ENCODE assay signal across 8 cellular contexts in genomic region chr1:203860396-203860951, GRCh38. TPM values are rescaled to one million over a fixed set of nuclear protein-coding genes. Genes with fewer than 3 reads are reported as not detected.
DNase-seq lines count a peak whose midpoint lies in the region; ATAC-seq, FAIRE-seq and TF ChIP-seq lines count a peak whose summit lies in the region.

No MANE protein-coding gene starts in this region.

- H3K4me3 ChIP-seq in thyroid gland (replicated peaks in 1 of 3): no peak overlapping the region

- intact Hi-C loops in thyroid gland (cut with DNase I) (loop anchor here (5.0 to 10.0 kb wide), 3 partner anchors 217 to 504 kb away; no protein-coding TSS in a partner anchor), posterior vena cava (cut with DNase I) (loop anchor here in 1 of 2 donors (2.0 to 10.0 kb wide), 2 partner anchors 266 to 504 kb away; no protein-coding TSS in a partner anchor)

- peaks cover 10 to 15% of the 10 kb centered on the region in 2 donors for H3K36me3 ChIP-seq in thyroid gland

- ATAC-seq in activated naive CD8-positive, alpha-beta T cell treated with anti-CD3 and anti-CD28 coated beads, Interleukin-2, amount 50 U/mL, for 24 hours: no peak
- peak; percentile 73 for ATAC-seq in left lobe of liver
- no peak for ATAC-seq in GM21447 (IDR thresholded peaks at IDR 0.05; ENCODE audit: unreplicated experiment)

- peaks cover 8 to 14% of the 10 kb centered on the region in 2 donors for H3K4me1 ChIP-seq in thyroid gland

- peak overlapping the region in 1 of 3 donors; percentile 56 for H3K27ac ChIP-seq in thyroid gland

- H3K27ac Mint-ChIP-seq in activated naive CD8-positive, alpha-beta T cell treated with anti-CD3 and anti-CD28 coated beads, Interleukin-2, amount 50 U/mL, for 24 hours: peak overlapping the region; percentile 97

- H3K27me3 Mint-ChIP-seq in activated naive CD8-positive, alpha-beta T cell treated with anti-CD3 and anti-CD28 coated beads, Interleukin-2, amount 50 U/mL, for 24 hours: no peaks in the 10 kb centered on the region

- TF ChIP-seq POLR2A in thyroid gland (IDR thresholded peaks at IDR 0.05): no peak

- TF ChIP-seq CTCF in thyroid gland (IDR thresholded peaks at IDR 0.05): no peak
- no peak for TF ChIP-seq CTCF in D721Med (IDR thresholded peaks at IDR 0.05; ENCODE audit: insufficient read depth, missing control alignments)

- peak overlapping the region; percentile 93 for H3K4me3 Mint-ChIP-seq in activated naive CD8-positive, alpha-beta T cell treated with anti-CD3 and anti-CD28 coated beads, Interleukin-2, amount 50 U/mL, for 24 hours

- FAIRE-seq in D721Med (lab: Jason Lieb, UNC): no peak

- H3K9me3 Mint-ChIP-seq in activated naive CD8-positive, alpha-beta T cell treated with anti-CD3 and anti-CD28 coated beads, Interleukin-2, amount 50 U/mL, for 24 hours: no peaks in the 10 kb centered on the region

- 25 to 52% methylated on average over 13 of the region's 13 CpGs for WGBS in thyroid gland, 2 donors

- H3K9me3 ChIP-seq in thyroid gland: no peaks in the 10 kb centered on the region

- H3K4me1 Mint-ChIP-seq in activated naive CD8-positive, alpha-beta T cell treated with anti-CD3 and anti-CD28 coated beads, Interleukin-2, amount 50 U/mL, for 24 hours: peaks cover 33% of the 10 kb centered on the region

- peak; percentile 12 for DNase-seq in Ammon's horn (ENCODE audit: low spot score)
- peak; percentile 73 for DNase-seq in HPDE6-E6E7 (ENCODE audit: extremely low spot score)
- no peak for DNase-seq in activated naive CD8-positive, alpha-beta T cell treated with anti-CD3 and anti-CD28 coated beads, Interleukin-2, amount 50 U/mL, for 24 hours
- peak; percentile 84 for DNase-seq in left lobe of liver (ENCODE audit: low spot score)
- DNase-seq in thyroid gland: peak; percentile 33 to 38
- DNase-seq in D721Med (ENCODE audit: insufficient read length, low spot score): no peak
- no peak for DNase-seq in posterior vena cava (ENCODE audit: low spot score)

- H3K36me3 Mint-ChIP-seq in activated naive CD8-positive, alpha-beta T cell treated with anti-CD3 and anti-CD28 coated beads, Interleukin-2, amount 50 U/mL, for 24 hours (ENCODE audit: low read depth): peaks cover 37% of the 10 kb centered on the region

- no peaks in the 10 kb centered on the region for H3K27me3 ChIP-seq in thyroid gland

RNA-seq across cellular contexts. Expression of gene SNRPE, which starts 0.9 kb away (rescaled TPM):
- total RNA-seq in left lobe of liver (27.7 TPM), thyroid gland (10 to 100 TPM; 21.9 to 54.7 (median 38.5) TPM), posterior vena cava (10 to 100 TPM; 72.3 to 79.5 TPM)

Comparison
In these comparisons a context has a peak if more than half of its experiments do, and no peak if none do; other contexts are left out.
1. DNase-seq: peak in Ammon's horn (single experiment), HPDE6-E6E7 (single experiment), left lobe of liver (single experiment) and thyroid gland (2 of 2); none in activated naive CD8-positive, alpha-beta T cell treated with anti-CD3 and anti-CD28 coated beads, Interleukin-2, amount 50 U/mL, for 24 hours (single experiment), D721Med (single experiment) and posterior vena cava (single experiment).